ENCODE assay signal across 16 cellular contexts in the genomic region with DNA sequence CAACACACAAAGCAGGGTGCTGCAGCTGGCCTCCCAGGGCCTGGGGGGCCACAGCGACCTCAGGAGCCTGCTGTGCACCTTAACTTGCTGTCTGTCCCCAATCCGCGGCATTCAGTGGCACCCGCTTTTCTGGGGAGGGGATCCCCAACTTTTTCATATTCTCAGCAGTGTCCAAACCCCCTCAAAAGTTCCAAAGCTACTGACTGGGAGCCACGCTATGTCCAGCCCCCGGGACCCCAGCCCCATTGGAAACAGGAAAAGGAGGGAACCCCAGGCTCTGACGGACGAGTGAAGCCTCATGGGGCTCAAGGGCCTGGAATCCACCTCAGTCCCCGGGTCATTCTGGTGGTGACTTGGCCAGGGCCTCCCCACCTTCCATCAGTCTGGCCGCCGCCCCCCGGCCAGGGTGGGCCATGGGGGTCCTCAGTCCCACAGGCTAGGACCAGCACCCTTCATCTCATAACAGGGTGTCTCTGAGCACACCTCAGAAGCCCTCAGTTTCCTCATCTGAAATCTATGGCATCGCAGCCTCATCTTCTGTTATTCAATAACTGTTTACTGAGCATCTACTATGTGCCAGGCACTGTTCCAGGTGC.
DNase-seq lines count a peak whose midpoint lies in the region; ATAC-seq and TF ChIP-seq lines count a peak whose summit lies in the region.
"Had no signal": no experiment of that assay in that cellular context is flagged by ENCODE, and none has a peak within 500 bp of the region (broad histone marks: within the 10 kb centered on the region; RNA-seq: fewer than 3 reads in every experiment).

No MANE protein-coding gene starts in this region.

- H3K27me3 Mint-ChIP-seq in activated CD8-positive, alpha-beta T cell treated with anti-CD3 and anti-CD28 coated beads for 36 hours = no peaks in the 10 kb centered on the region
- H3K27me3 Mint-ChIP-seq: activated CD4-positive, alpha-beta T cell treated with anti-CD3 and anti-CD28 coated beads for 36 hours; stimulated activated memory B cell treated with anti-CD40 and anti-IgM and Interleukin-4, amounts not matched to agents 10 μg/mL and 1 μg/mL and 100 μg/mL, for 72 hours had no signal

- TF ChIP-seq EP300 in sigmoid colon (IDR thresholded peaks at IDR 0.05) = no peak

- TF ChIP-seq RAD21 in liver (IDR thresholded peaks at IDR 0.05) = no peak

- H3K27me3 ChIP-seq in liver (ENCODE audit: control insufficient read depth in 4 of 4, insufficient read depth in 4 of 4, low read length in 3 of 4) = no peaks in the 10 kb centered on the region
- H3K27me3 ChIP-seq in right lobe of liver = no peaks in the 10 kb centered on the region
- no peaks in the 10 kb centered on the region for H3K27me3 ChIP-seq in fibroblast of lung (ENCODE audit: control insufficient read depth, insufficient read depth, low read length)
- H3K27me3 ChIP-seq in sigmoid colon = no peaks in the 10 kb centered on the region

- POLR2A ChIA-PET in activated CD8-positive, alpha-beta T cell treated with anti-CD3 and anti-CD28 coated beads for 36 hours (lab: Charles Lee) = no interaction called here

- H4K20me1 ChIP-seq in fibroblast of lung (ENCODE audit: control insufficient read depth, extremely low read depth, insufficient read depth, low read length) = no peaks in the 10 kb centered on the region

- no peak overlapping the region for H3K27ac Mint-ChIP-seq in activated CD8-positive, alpha-beta T cell treated with anti-CD3 and anti-CD28 coated beads for 36 hours
- H3K27ac Mint-ChIP-seq: activated CD4-positive, alpha-beta T cell treated with anti-CD3 and anti-CD28 coated beads for 36 hours; stimulated activated memory B cell treated with anti-CD40 and anti-IgM and Interleukin-4, amounts not matched to agents 10 μg/mL and 1 μg/mL and 100 μg/mL, for 72 hours had no signal

- peaks cover 7% of the 10 kb centered on the region for H3K36me3 Mint-ChIP-seq in activated CD8-positive, alpha-beta T cell treated with anti-CD3 and anti-CD28 coated beads for 36 hours (ENCODE audit: low read depth)

- no peaks in the 10 kb centered on the region for H3K79me2 ChIP-seq in fibroblast of lung (ENCODE audit: control insufficient read depth, insufficient read depth, low read length)

- H2AFZ ChIP-seq in fibroblast of lung (ENCODE audit: low read length) = no peak overlapping the region

- ATAC-seq in right lobe of liver (no peak), GM18870 (IDR thresholded peaks at IDR 0.05; ENCODE audit: unreplicated experiment) (no peak)
- ATAC-seq in activated CD8-positive, alpha-beta T cell treated with anti-CD3 and anti-CD28 coated beads for 36 hours = no peak
- ATAC-seq: activated CD4-positive, alpha-beta T cell treated with anti-CD3 and anti-CD28 coated beads for 36 hours; stimulated activated memory B cell treated with anti-CD40 and anti-IgM and Interleukin-4, amounts not matched to agents 10 μg/mL and 1 μg/mL and 100 μg/mL, for 72 hours had no signal

- TF ChIP-seq POLR2A in right lobe of liver (IDR thresholded peaks at IDR 0.05) (no peak), sigmoid colon (IDR thresholded peaks at IDR 0.05) (no peak)

- no peak for DNase-seq in right lobe of liver
- no peak for DNase-seq in fibroblast of lung (ENCODE audit: low read depth in 2 of 2)
- no peak for DNase-seq in sigmoid colon
- no peak for DNase-seq in stimulated activated CD4-positive, alpha-beta T cell treated with anti-CD3 and anti-CD28 coated beads, Interleukin-2, amount 100 ng/mL, for 48 hours
- no peak for DNase-seq in activated CD8-positive, alpha-beta T cell treated with anti-CD3 and anti-CD28 coated beads for 36 hours
- no peak for DNase-seq in central memory CD4-positive, alpha-beta T cell
- DNase-seq: activated CD4-positive, alpha-beta T cell treated with anti-CD3 and anti-CD28 coated beads for 36 hours; activated T-cell treated with anti-CD3 and anti-CD28 coated beads, Interleukin-2, amount 50 U/mL, for 48 hours; amygdala; Karpas-422; NCI-H1436 treated with DMSO at 0.1 percent for 48 hours; NCI-H510A treated with DMSO at 0.1 percent for 48 hours; T-helper 2 cell had no signal

- H3K36me3 ChIP-seq in liver (ENCODE audit: control insufficient read depth in 4 of 4, insufficient read depth in 3 of 4, low read depth in 1 of 4, low read length in 3 of 4) (peaks cover 0 to 13% (median 7%) of the 10 kb centered on the region in 4 donors), right lobe of liver (peaks cover 0 to 2% (median 0%) of the 10 kb centered on the region in 4 donors), fibroblast of lung (ENCODE audit: control insufficient read depth, insufficient read depth, low read length) (peaks cover 3% of the 10 kb centered on the region), sigmoid colon (peaks cover 3 to 42% (median 5%) of the 10 kb centered on the region in 4 donors)

- no peaks in the 10 kb centered on the region for H3K4me1 Mint-ChIP-seq in activated CD8-positive, alpha-beta T cell treated with anti-CD3 and anti-CD28 coated beads for 36 hours (ENCODE audit: low read depth)

- H3K4me2 ChIP-seq in fibroblast of lung (ENCODE audit: extremely low read depth, insufficient read depth, low read length) = no peak overlapping the region

- no peaks in the 10 kb centered on the region for H3K9me3 Mint-ChIP-seq in activated CD8-positive, alpha-beta T cell treated with anti-CD3 and anti-CD28 coated beads for 36 hours
- H3K9me3 Mint-ChIP-seq: stimulated activated memory B cell treated with anti-CD40 and anti-IgM and Interleukin-4, amounts not matched to agents 10 μg/mL and 1 μg/mL and 100 μg/mL, for 72 hours had no signal

- H3K9me3 ChIP-seq in liver (ENCODE audit: control insufficient read depth in 4 of 4, low read length in 3 of 4) = no peaks in the 10 kb centered on the region
- no peaks in the 10 kb centered on the region for H3K9me3 ChIP-seq in right lobe of liver
- no peaks in the 10 kb centered on the region for H3K9me3 ChIP-seq in fibroblast of lung (ENCODE audit: control insufficient read depth, insufficient read depth, low read depth, low read length)
- no peaks in the 10 kb centered on the region for H3K9me3 ChIP-seq in sigmoid colon

- H3K4me3 Mint-ChIP-seq in activated CD8-positive, alpha-beta T cell treated with anti-CD3 and anti-CD28 coated beads for 36 hours = no peak overlapping the region
- H3K4me3 Mint-ChIP-seq: activated CD4-positive, alpha-beta T cell treated with anti-CD3 and anti-CD28 coated beads for 36 hours; stimulated activated memory B cell treated with anti-CD40 and anti-IgM and Interleukin-4, amounts not matched to agents 10 μg/mL and 1 μg/mL and 100 μg/mL, for 72 hours had no signal

- 95% methylated on average over 13 of the region's 13 CpGs for WGBS in liver
- WGBS in right lobe of liver (ENCODE audit: insufficient coverage, low coverage, low lambda C conversion rate, missing lambda C conversion rate) = 93% methylated on average over 6 of the region's 13 CpGs
- 95 to 96% methylated on average over 13 of the region's 13 CpGs for WGBS in sigmoid colon, 2 donors

- H3K4me1 ChIP-seq in liver (ENCODE audit: control insufficient read depth in 4 of 4, insufficient read depth in 4 of 4, low read length in 3 of 4) = no peaks in the 10 kb centered on the region
- H3K4me1 ChIP-seq in right lobe of liver = no peaks in the 10 kb centered on the region
- H3K4me1 ChIP-seq in fibroblast of lung (ENCODE audit: control insufficient read depth, extremely low read depth, insufficient read depth, low read length) = peaks cover 12% of the 10 kb centered on the region
- peaks cover 0 to 58% (median 47%) of the 10 kb centered on the region in 4 donors for H3K4me1 ChIP-seq in sigmoid colon

- H3K4me3 ChIP-seq in liver (ENCODE audit: low read depth in 1 of 3, low read length in 3 of 3) (no peak overlapping the region), right lobe of liver (no peak overlapping the region), fibroblast of lung (replicated peaks in 1 of 4; ENCODE audit: control extremely low read depth in 1 of 4, insufficient read depth in 1 of 4, low read depth in 3 of 4, low read length in 4 of 4) (no peak overlapping the region), sigmoid colon (no peak overlapping the region)

- H3K27ac ChIP-seq in liver (ENCODE audit: low read depth in 1 of 2, low read length in 2 of 2) (peak overlapping the region; percentile 46 to 62), right lobe of liver (peak overlapping the region in 1 of 3 donors; percentile 26), fibroblast of lung (ENCODE audit: insufficient read depth, low read length) (peak overlapping the region; percentile 93), sigmoid colon (peak overlapping the region in 3 of 4 donors; percentile 69 to 71 (median 70))

- TF ChIP-seq CTCF in liver (IDR thresholded peaks at IDR 0.05; ENCODE audit: low read depth, low read length, missing input control) (no peak), right lobe of liver (IDR thresholded peaks at IDR 0.05) (no peak), fibroblast of lung (conservative IDR thresholded peaks at IDR 0.05 in 1 of 2, IDR thresholded peaks at IDR 0.05 in 1 of 2; ENCODE audit: low read depth in 1 of 2, low read length in 2 of 2) (no peak), sigmoid colon (IDR thresholded peaks at IDR 0.05) (no peak)
- no peak for TF ChIP-seq CTCF in activated CD8-positive, alpha-beta T cell treated with anti-CD3 and anti-CD28 coated beads for 36 hours (IDR thresholded peaks at IDR 0.05)

- intact Hi-C loops in right lobe of liver (cut with DNase I) = no loop called here
- intact Hi-C loops in sigmoid colon (cut with DNase I) = no loop called here
- intact Hi-C loops in activated CD8-positive, alpha-beta T cell treated with anti-CD3 and anti-CD28 coated beads for 36 hours (cut with micrococcal nuclease) = no loop called here

- no peak overlapping the region for H3K9ac ChIP-seq in liver (ENCODE audit: low read depth in 1 of 2, low read length in 2 of 2)
- H3K9ac ChIP-seq in fibroblast of lung (ENCODE audit: insufficient read depth, low read length) = no peak overlapping the region

- CTCF ChIA-PET in activated CD8-positive, alpha-beta T cell treated with anti-CD3 and anti-CD28 coated beads for 36 hours (lab: Charles Lee) = no interaction called here

TF ChIP-seq in liver, 16 proteins besides CTCF, POLR2A, EP300 and RAD21 (continues in another document):
- TF ChIP-seq HNF4G (IDR thresholded peaks at IDR 0.05) (no peak), JUND (IDR thresholded peaks at IDR 0.05) (no peak), FOXA2 (IDR thresholded peaks at IDR 0.05) (no peak), TAF1 (conservative IDR thresholded peaks at IDR 0.05) (no peak), FOXA1 (IDR thresholded peaks at IDR 0.05) (no peak), HNF4A (conservative IDR thresholded peaks at IDR 0.05) (no peak), GABPA (IDR thresholded peaks at IDR 0.05 in 1 of 2, conservative IDR thresholded peaks at IDR 0.05 in 1 of 2) (no peak)
- TF ChIP-seq, protein P1, sequence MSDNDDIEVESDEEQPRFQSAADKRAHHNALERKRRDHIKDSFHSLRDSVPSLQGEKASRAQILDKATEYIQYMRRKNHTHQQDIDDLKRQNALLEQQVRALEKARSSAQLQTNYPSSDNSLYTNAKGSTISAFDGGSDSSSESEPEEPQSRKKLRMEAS (IDR thresholded peaks at IDR 0.05) = no peak
- TF ChIP-seq, protein P2, sequence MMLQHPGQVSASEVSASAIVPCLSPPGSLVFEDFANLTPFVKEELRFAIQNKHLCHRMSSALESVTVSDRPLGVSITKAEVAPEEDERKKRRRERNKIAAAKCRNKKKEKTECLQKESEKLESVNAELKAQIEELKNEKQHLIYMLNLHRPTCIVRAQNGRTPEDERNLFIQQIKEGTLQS (IDR thresholded peaks at IDR 0.05) = no peak
